Comparison of ENCODE assay signal across 8 cellular contexts in the genomic region with DNA sequence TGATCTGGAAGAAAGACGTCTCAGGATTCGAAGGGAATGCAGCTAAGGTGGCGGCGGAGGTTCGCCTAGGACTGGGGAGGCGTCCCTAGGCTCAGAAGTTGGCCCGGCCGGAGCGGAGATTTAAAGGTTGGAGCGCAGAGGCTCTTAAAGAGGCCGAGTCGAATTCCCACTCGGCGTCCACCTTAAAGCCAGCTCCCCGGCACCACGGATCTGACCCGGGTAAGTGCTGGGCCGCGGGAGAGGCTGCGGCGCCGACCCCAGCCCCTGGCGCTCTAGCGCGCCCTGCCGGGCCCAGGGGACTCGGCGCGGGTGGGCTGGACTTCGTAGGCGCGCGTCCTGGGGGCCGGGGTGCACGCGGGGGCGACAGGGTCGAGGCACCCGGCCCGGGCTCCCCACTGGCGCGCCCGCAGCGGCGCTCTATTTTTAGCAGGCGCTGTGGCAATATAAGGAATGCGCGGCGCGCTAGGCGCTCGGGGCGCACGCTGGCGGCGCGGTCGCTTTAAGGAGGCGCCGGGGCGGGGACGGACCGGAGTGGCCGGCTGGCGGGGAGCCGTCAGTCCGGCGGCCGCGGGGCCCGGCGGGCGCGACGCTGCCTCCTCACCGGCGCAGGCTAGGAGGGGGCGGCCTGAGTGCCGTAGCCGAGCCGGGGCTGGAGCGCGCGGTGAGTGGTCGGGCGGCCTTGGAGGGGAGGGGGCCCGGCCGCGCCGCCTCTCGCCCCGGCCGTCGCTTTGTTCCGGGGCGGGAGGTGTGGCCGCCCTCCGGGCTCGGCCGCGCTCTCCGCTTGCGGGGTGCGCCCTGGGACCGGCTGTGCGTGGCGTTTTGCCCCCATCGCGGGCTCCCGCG. TPM values are rescaled to one million over a fixed set of nuclear protein-coding genes. Genes with fewer than 3 reads are reported as not detected.
DNase-seq lines count a peak whose midpoint lies in the region; ATAC-seq, FAIRE-seq and TF ChIP-seq lines count a peak whose summit lies in the region.

A gene (plus strand): TSS at position 473 of the 843 bp plus-strand sequence. CDS start 24,305 bp downstream, outside the sequence.

- peaks cover 22% of the 10 kb centered on the region for H3K27me3 Mint-ChIP-seq in activated naive CD8-positive, alpha-beta T cell
- H3K27me3 Mint-ChIP-seq in natural killer cell treated with Interleukin-12 subunit alpha and Interleukin-12 subunit beta and Interleukin-15 and Interleukin-18, amount 100 ng/mL, for 72 hours, result peaks cover 15 to 31% of the 10 kb centered on the region in 2 donors

- H3K4me3 Mint-ChIP-seq in activated naive CD8-positive, alpha-beta T cell, result peak within 1 kb of the TSS; percentile 94
- peak within 1 kb of the TSS; percentile 90 for H3K4me3 Mint-ChIP-seq in natural killer cell treated with Interleukin-12 subunit alpha and Interleukin-12 subunit beta and Interleukin-15 and Interleukin-18, amount 100 ng/mL, for 72 hours

- peaks cover 3% of the 10 kb centered on the region for H3K9me3 Mint-ChIP-seq in activated naive CD8-positive, alpha-beta T cell (ENCODE audit: low read depth)
- peaks cover 2% of the 10 kb centered on the region for H3K9me3 Mint-ChIP-seq in natural killer cell treated with Interleukin-12 subunit alpha and Interleukin-12 subunit beta and Interleukin-15 and Interleukin-18, amount 100 ng/mL, for 72 hours

- DNase-seq in AG09319 (ENCODE audit: extremely low read depth, low read depth), result peak; percentile 38
- peak; percentile 78 for DNase-seq in H54 (ENCODE audit: insufficient read length, low spot score)
- DNase-seq in NCI-H526 (lab: John Stamatoyannopoulos, UW), result peak; percentile 41 to 86
- peak; percentile 75 for DNase-seq in globus pallidus (ENCODE audit: low spot score)
- DNase-seq in natural killer cell treated with Interleukin-12 subunit alpha and Interleukin-12 subunit beta and Interleukin-15 and Interleukin-18, amount 100 ng/mL, for 72 hours (ENCODE audit: low spot score), result no peak
- peak; percentile 73 for DNase-seq in ureter (ENCODE audit: low spot score)

- H3K4me1 Mint-ChIP-seq in activated naive CD8-positive, alpha-beta T cell (ENCODE audit: low read depth), result peaks cover 9% of the 10 kb centered on the region
- H3K4me1 Mint-ChIP-seq in natural killer cell treated with Interleukin-12 subunit alpha and Interleukin-12 subunit beta and Interleukin-15 and Interleukin-18, amount 100 ng/mL, for 72 hours (ENCODE audit: low read depth in 2 of 2), result peaks cover 8 to 10% of the 10 kb centered on the region in 2 donors

- no peak within 1 kb of the TSS for H3K27ac Mint-ChIP-seq in activated naive CD8-positive, alpha-beta T cell
- H3K27ac Mint-ChIP-seq in natural killer cell treated with Interleukin-12 subunit alpha and Interleukin-12 subunit beta and Interleukin-15 and Interleukin-18, amount 100 ng/mL, for 72 hours, result no peak within 1 kb of the TSS

- peak; percentile 16 for TF ChIP-seq CTCF in AG09319 (IDR thresholded peaks at IDR 0.05; ENCODE audit: low read depth, low read length)

- ATAC-seq in natural killer cell treated with Interleukin-12 subunit alpha and Interleukin-12 subunit beta and Interleukin-15 and Interleukin-18, amount 100 ng/mL, for 72 hours, result peak; percentile 41 to 68
- no peak for ATAC-seq in GM21447 (IDR thresholded peaks at IDR 0.05; ENCODE audit: unreplicated experiment)

- H3K36me3 Mint-ChIP-seq in activated naive CD8-positive, alpha-beta T cell, result peaks cover 2% of the 10 kb centered on the region
- no peaks in the 10 kb centered on the region for H3K36me3 Mint-ChIP-seq in natural killer cell treated with Interleukin-12 subunit alpha and Interleukin-12 subunit beta and Interleukin-15 and Interleukin-18, amount 100 ng/mL, for 72 hours

- peak; percentile 72 for TF ChIP-seq POLR2A in H54 (IDR thresholded peaks at IDR 0.05; ENCODE audit: low read depth, low read length)

- no peak for FAIRE-seq in H54 (lab: Jason Lieb, UNC)

RNA-seq across cellular contexts. Expression of the gene that starts here (rescaled TPM):
- 10 to 100 TPM in 1 of 2 donors, 1 to 10 TPM in 1; 2.8 to 12.3 TPM for total RNA-seq in natural killer cell treated with Interleukin-12 subunit alpha and Interleukin-12 subunit beta and Interleukin-15 and Interleukin-18, amount 100 ng/mL, for 72 hours
- total RNA-seq in ureter, result 26.2 TPM
